8 cellular contexts compared by ENCODE assay signal in the genomic region with DNA sequence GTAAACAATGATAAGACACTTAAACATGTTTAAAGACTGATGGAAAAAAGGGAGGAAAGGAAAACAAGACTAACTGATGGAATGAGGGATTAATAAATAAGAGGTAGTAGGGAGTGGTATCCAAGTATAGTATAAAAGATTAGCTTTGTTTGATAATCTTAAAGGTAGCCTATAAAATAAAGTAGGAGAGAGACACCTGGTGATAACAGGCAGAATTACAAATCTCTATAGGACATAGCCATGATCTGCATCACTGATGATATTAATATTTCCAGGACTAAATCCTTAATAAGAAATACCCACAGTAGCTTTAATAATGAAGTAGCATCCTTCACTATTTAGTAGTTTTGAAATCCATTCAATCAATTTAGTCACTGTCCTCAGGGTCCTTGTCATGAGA. TPM values are rescaled to one million over a fixed set of nuclear protein-coding genes. Genes with fewer than 3 reads are reported as not detected.
DNase-seq lines count a peak whose midpoint lies in the region; ATAC-seq and TF ChIP-seq lines count a peak whose summit lies in the region.

No MANE protein-coding gene starts in this region.

- no peaks in the 10 kb centered on the region for H3K79me1 ChIP-seq in mesendoderm (ENCODE audit: low read length)

- CTCF ChIA-PET in AG04450 (lab: Charles Lee), result interaction anchor here (0.6 to 3.4 kb wide), 37 partner anchors 8 to 337 kb away, joined by 3 to 88 read pairs (median 4); partner anchors contain the start of genes MAPK1IP1L, SOCS4 and WDHD1
- CTCF ChIA-PET in PC-9 (lab: Charles Lee), result interaction anchor here (0.6 to 0.9 kb wide), 2 partner anchors 69 to 268 kb away, joined by 3 to 5 read pairs; no protein-coding TSS in a partner anchor

- no peaks in the 10 kb centered on the region for H3K4me1 ChIP-seq in PC-9 (replicated peaks; ENCODE audit: insufficient read depth)
- no peaks in the 10 kb centered on the region for H3K4me1 ChIP-seq in mesendoderm (ENCODE audit: control insufficient read depth, low read depth, low read length)

- no peak overlapping the region for H2BK5ac ChIP-seq in mesendoderm (ENCODE audit: low read length)

- H2AK5ac ChIP-seq in mesendoderm (ENCODE audit: low read length), result no peak overlapping the region

- peak; percentile 64 for TF ChIP-seq CTCF in AG04450 (IDR thresholded peaks at IDR 0.05; ENCODE audit: low read depth, low read length)
- peak; percentile 41; the same call in 2 of the 3 replicates for TF ChIP-seq CTCF in GM12872 (IDR thresholded peaks at IDR 0.05; ENCODE audit: insufficient read depth, low read depth, low read length)
- peak; percentile 74 for TF ChIP-seq CTCF in PC-9 (conservative IDR thresholded peaks at IDR 0.05)
- TF ChIP-seq CTCF in progenitor cell of endocrine pancreas (IDR thresholded peaks at IDR 0.05; ENCODE audit: unreplicated experiment), result peak; percentile 48

- no peak for ATAC-seq in HG03521 (IDR thresholded peaks at IDR 0.05; ENCODE audit: unreplicated experiment)

- H3K4me2 ChIP-seq in PC-9 (no peak overlapping the region), mesendoderm (ENCODE audit: low read length) (no peak overlapping the region)

- no peaks in the 10 kb centered on the region for H3K27me3 ChIP-seq in AG04450 (ENCODE audit: control insufficient read depth, insufficient read depth, low read length)
- no peaks in the 10 kb centered on the region for H3K27me3 ChIP-seq in PC-9 (ENCODE audit: insufficient read depth, low read depth)
- H3K27me3 ChIP-seq in mesendoderm (ENCODE audit: insufficient read depth, low read length, poor library complexity), result no peaks in the 10 kb centered on the region

- H3K36me3 ChIP-seq in PC-9 (ENCODE audit: low read depth) (peaks cover 8% of the 10 kb centered on the region; the same call in 1 of the 2 replicates), mesendoderm (ENCODE audit: control insufficient read depth, insufficient read depth, low read length) (peaks cover 6% of the 10 kb centered on the region)

- H3K56ac ChIP-seq in mesendoderm (ENCODE audit: low read length), result no peak overlapping the region

- H3F3A ChIP-seq in PC-9 (ENCODE audit: insufficient read depth, low read depth), result peaks cover 4% of the 10 kb centered on the region; the same call in 1 of the 2 replicates

- peaks cover 13% of the 10 kb centered on the region for H3K36me3 Mint-ChIP-seq in progenitor cell of endocrine pancreas (ENCODE audit: insufficient read depth)

- H3K9me3 ChIP-seq in AG04450 (ENCODE audit: control insufficient read depth, insufficient read depth, low read length) (no peaks in the 10 kb centered on the region), PC-9 (ENCODE audit: insufficient read depth, low read depth) (no peaks in the 10 kb centered on the region)

- BruUV-seq in PC-9 (replicated peaks; lab: Mats Ljungman, UMichigan), result no TSS peak

- H2BK15ac ChIP-seq in mesendoderm (replicated peaks; ENCODE audit: low read depth), result no peak overlapping the region

- H3K18ac ChIP-seq in mesendoderm (ENCODE audit: low read length), result no peak overlapping the region

- no peaks in the 10 kb centered on the region for H4K20me1 ChIP-seq in PC-9 (ENCODE audit: insufficient read depth)

- no peak overlapping the region for H4K8ac ChIP-seq in mesendoderm (ENCODE audit: low read depth, low read length)

- no peaks in the 10 kb centered on the region for H3K9me2 ChIP-seq in PC-9 (ENCODE audit: insufficient read depth)

- H3K27ac ChIP-seq in AG04450 (ENCODE audit: low read depth, low read length) (no peak overlapping the region), PC-9 (no peak overlapping the region), mesendoderm (ENCODE audit: low read depth, low read length) (no peak overlapping the region)

- H4K5ac ChIP-seq in mesendoderm (ENCODE audit: low read length), result no peak overlapping the region

- H2BK120ac ChIP-seq in mesendoderm (ENCODE audit: low read depth, low read length), result no peak overlapping the region

- no peaks in the 10 kb centered on the region for H3K9me3 Mint-ChIP-seq in progenitor cell of endocrine pancreas (ENCODE audit: low read depth)

- H3K27me3 Mint-ChIP-seq in progenitor cell of endocrine pancreas, result no peaks in the 10 kb centered on the region

- no peak overlapping the region for H3K4me3 Mint-ChIP-seq in progenitor cell of endocrine pancreas (ENCODE audit: low read depth)

- DNase-seq in AG04450 (ENCODE audit: low read depth, low spot score) (no peak), PC-9 (no peak), fibroblast of gingiva (ENCODE audit: low read depth) (peak; percentile 26), progenitor cell of endocrine pancreas (ENCODE audit: low spot score, unreplicated experiment) (no peak), ureter (ENCODE audit: low spot score) (no peak), mesendoderm (no peak)

- intact Hi-C loops in PC-9 (cut with micrococcal nuclease; ENCODE audit: unreplicated experiment), result loop anchor here (1.0 kb wide), 1 partner anchor 72 kb away; no protein-coding TSS in a partner anchor

- H3K4me3 ChIP-seq in AG04450 (ENCODE audit: low read depth, low read length) (no peak overlapping the region), PC-9 (no peak overlapping the region), mesendoderm (ENCODE audit: low read length) (no peak overlapping the region)

- H3K27ac Mint-ChIP-seq in progenitor cell of endocrine pancreas, result no peak overlapping the region

- H3K4me1 Mint-ChIP-seq in progenitor cell of endocrine pancreas (ENCODE audit: low read depth), result peaks cover 2% of the 10 kb centered on the region

- no peak overlapping the region for H2AFZ ChIP-seq in PC-9

- H3K9ac ChIP-seq in mesendoderm (ENCODE audit: low read length), result no peak overlapping the region

- H3K4ac ChIP-seq in mesendoderm (ENCODE audit: low read depth, low read length), result no peak overlapping the region

- no peaks in the 10 kb centered on the region for H3K79me2 ChIP-seq in PC-9 (ENCODE audit: low read depth)
- no peaks in the 10 kb centered on the region for H3K79me2 ChIP-seq in mesendoderm (ENCODE audit: control insufficient read depth, insufficient read depth, low read length)

- POLR2A ChIA-PET in AG04450 (lab: Yijun Ruan, JAX) (interaction anchor here (0.8 to 1.0 kb wide), 2 partner anchors 69 to 109 kb away, joined by 6 to 7 read pairs; partner anchors contain the start of gene MAPK1IP1L), PC-9 (lab: Charles Lee; ENCODE audit: unreplicated experiment) (interaction anchor here (0.6 to 0.8 kb wide), 5 partner anchors 71 to 721 kb away, joined by 3 to 31 read pairs (median 7); no protein-coding TSS in a partner anchor)

- no peak overlapping the region for H3K23ac ChIP-seq in mesendoderm (ENCODE audit: low read length)

RNA-seq across cellular contexts. Expression of gene DLGAP5, which starts 30.4 kb away (rescaled TPM):
- polyA plus RNA-seq in AG04450 (2011; rRNA removed), result 9.0 and 16.4 TPM in 2 replicates
- 4.8 and 8.3 TPM in 2 replicates for polyA minus RNA-seq in AG04450 (2011; rRNA and poly(A)+ RNA removed)
- total RNA-seq in PC-9 (2021), result 51.7 and 80.0 TPM in 2 replicates
- 31.2 and 32.9 TPM in 2 replicates for total RNA-seq in progenitor cell of endocrine pancreas
- total RNA-seq in ureter, result 0.21 TPM
- 91.1 TPM for polyA plus RNA-seq in mesendoderm (2013, experiment 1 of 2)
- polyA plus RNA-seq in mesendoderm (2013, experiment 2 of 2), result 89.4 TPM

RNA-seq across cellular contexts. Expression of gene LGALS3, which starts 31.9 kb away (rescaled TPM):
- 303 and 383 TPM in 2 replicates for polyA plus RNA-seq in AG04450 (2011; rRNA removed)
- polyA minus RNA-seq in AG04450 (2011; rRNA and poly(A)+ RNA removed), result 113 and 122 TPM in 2 replicates
- total RNA-seq in PC-9 (2021), result 122 and 142 TPM in 2 replicates
- 27.0 and 49.3 TPM in 2 replicates for total RNA-seq in progenitor cell of endocrine pancreas
- total RNA-seq in ureter, result 193 TPM
- polyA plus RNA-seq in mesendoderm (2013, experiment 1 of 2), result 9.2 TPM
- 9.7 TPM for polyA plus RNA-seq in mesendoderm (2013, experiment 2 of 2)

Comparison
In these comparisons a context has a peak if more than half of its experiments do, and no peak if none do; other contexts are left out.
1. RNA of gene DLGAP5, which starts 30.4 kb away (total RNA-seq): 51.7 to 80.0 TPM in PC-9 and 31.2 to 32.9 TPM in progenitor cell of endocrine pancreas; 0.21 TPM in ureter (single experiment); every median in the first group is over 10 times any median in the second.
2. Peak in every context shown above with its lines, with median percentiles within 50 percentile points of each other: CTCF ChIP-seq.